In genomic region chr3:47283596-47284364, GRCh38 we compare ENCODE assay signal across 8 cellular contexts. TPM values are rescaled to one million over a fixed set of nuclear protein-coding genes. Genes with fewer than 3 reads are reported as not detected.
DNase-seq lines count a peak whose midpoint lies in the region; ATAC-seq, FAIRE-seq and TF ChIP-seq lines count a peak whose summit lies in the region.

No MANE protein-coding gene starts in this region.

- intact Hi-C loops in CD8-positive, alpha-beta T cell (cut with DNase I, micrococcal nuclease): loop anchor here (2.0 to 10.0 kb wide), 6 partner anchors 191 to 1161 kb away; partner anchors contain the start of genes CCDC51 (in 2 of the 2), SCAP (in 2 of the 2), TMA7 (in 2 of the 2) and ATRIP (in 1 of the 2)
- intact Hi-C loops in psoas muscle (cut with DNase I): loop anchor here (2.0 to 5.0 kb wide), 3 partner anchors 39 to 116 kb away; no protein-coding TSS in a partner anchor

- no peak for TF ChIP-seq CTCF in CD8-positive, alpha-beta T cell (IDR thresholded peaks at IDR 0.05)
- TF ChIP-seq CTCF in psoas muscle (IDR thresholded peaks at IDR 0.05): no peak

- CTCF ChIA-PET in CD8-positive, alpha-beta T cell (lab: Charles Lee): interaction anchor here (2.5 kb wide), 1 partner anchor 119 kb away, joined by 8 read pairs; the partner anchor contains the start of gene SETD2

- peak overlapping the region; percentile 98 for H3K27ac ChIP-seq in CD8-positive, alpha-beta T cell (ENCODE audit: low read depth, low read length)
- H3K27ac ChIP-seq in psoas muscle: peak overlapping the region; percentile 97

- DNase-seq in CD8-positive, alpha-beta T cell: peak in 3 of 7 experiments; percentile 16 to 48 (median 22)
- DNase-seq in LHCN-M2 (ENCODE audit: low read depth): peak; percentile 27
- peak; percentile 10 for DNase-seq in activated T-cell treated with anti-CD3 and anti-CD28 coated beads, Interleukin-2, amount 50 U/mL, for 4 hours
- peak; percentile 30 for DNase-seq in glomerular visceral epithelial cell (ENCODE audit: extremely low spot score)
- peak in 1 of 2 donors; percentile 23 for DNase-seq in psoas muscle
- no peak for DNase-seq in RCC 7860 (ENCODE audit: low spot score)
- no peak for DNase-seq in DMS79 treated with DMSO at 0.1 percent for 48 hours (lab: John Stamatoyannopoulos, UW)

- 32 to 34% (median 33%) methylated on average over 12 of the region's 12 CpGs for WGBS in psoas muscle, 3 donors

- H3K27me3 Mint-ChIP-seq in CD8-positive, alpha-beta T cell (ENCODE audit: low read depth): no peaks in the 10 kb centered on the region
- no peaks in the 10 kb centered on the region for H3K27me3 Mint-ChIP-seq in activated T-cell treated with anti-CD3 and anti-CD28 coated beads, Interleukin-2, amount 50 U/mL, for 4 hours (ENCODE audit: low read depth)

- H3K36me3 ChIP-seq in CD8-positive, alpha-beta T cell (ENCODE audit: insufficient read depth, low read length): peaks cover 7% of the 10 kb centered on the region
- peaks cover 8 to 21% of the 10 kb centered on the region in 2 donors for H3K36me3 ChIP-seq in psoas muscle (ENCODE audit: insufficient read depth in 1 of 2, low read depth in 1 of 2)

- H3K36me3 Mint-ChIP-seq in CD8-positive, alpha-beta T cell: peaks cover 30% of the 10 kb centered on the region
- H3K36me3 Mint-ChIP-seq in activated T-cell treated with anti-CD3 and anti-CD28 coated beads, Interleukin-2, amount 50 U/mL, for 4 hours (ENCODE audit: insufficient read depth): peaks cover 12% of the 10 kb centered on the region

- H3K4me1 ChIP-seq in CD8-positive, alpha-beta T cell (ENCODE audit: insufficient read depth, low read length): peaks cover 32% of the 10 kb centered on the region
- peaks cover 34% of the 10 kb centered on the region for H3K4me1 ChIP-seq in psoas muscle

- no peak for FAIRE-seq in RCC 7860 (lab: Jason Lieb, UNC)

- ATAC-seq in CD8-positive, alpha-beta T cell: no peak
- no peak for ATAC-seq in activated T-cell treated with anti-CD3 and anti-CD28 coated beads, Interleukin-2, amount 50 U/mL, for 4 hours
- no peak for ATAC-seq in psoas muscle
- no peak for ATAC-seq in GM19467 (IDR thresholded peaks at IDR 0.05; ENCODE audit: unreplicated experiment)

- peak overlapping the region; percentile 75 for H3K4me3 ChIP-seq in CD8-positive, alpha-beta T cell (ENCODE audit: low read depth, low read length)
- H3K4me3 ChIP-seq in psoas muscle: peak overlapping the region; percentile 97

- H3K9me3 Mint-ChIP-seq in CD8-positive, alpha-beta T cell: no peaks in the 10 kb centered on the region
- no peaks in the 10 kb centered on the region for H3K9me3 Mint-ChIP-seq in activated T-cell treated with anti-CD3 and anti-CD28 coated beads, Interleukin-2, amount 50 U/mL, for 4 hours

- peak overlapping the region; percentile 99 for H3K27ac Mint-ChIP-seq in CD8-positive, alpha-beta T cell

- H3K9me3 ChIP-seq in CD8-positive, alpha-beta T cell (ENCODE audit: low read length): no peaks in the 10 kb centered on the region
- no peaks in the 10 kb centered on the region for H3K9me3 ChIP-seq in psoas muscle

- peaks cover 42% of the 10 kb centered on the region for H3K4me1 Mint-ChIP-seq in CD8-positive, alpha-beta T cell (ENCODE audit: low read depth)
- peaks cover 39% of the 10 kb centered on the region for H3K4me1 Mint-ChIP-seq in activated T-cell treated with anti-CD3 and anti-CD28 coated beads, Interleukin-2, amount 50 U/mL, for 4 hours (ENCODE audit: low read depth)

- H3K4me3 Mint-ChIP-seq in CD8-positive, alpha-beta T cell: peak overlapping the region; percentile 97
- H3K4me3 Mint-ChIP-seq in activated T-cell treated with anti-CD3 and anti-CD28 coated beads, Interleukin-2, amount 50 U/mL, for 4 hours: peak overlapping the region; percentile 100

- POLR2A ChIA-PET in CD8-positive, alpha-beta T cell (lab: Charles Lee): no interaction called here

- H3K27me3 ChIP-seq in CD8-positive, alpha-beta T cell (ENCODE audit: insufficient read depth, low read length): no peaks in the 10 kb centered on the region
- no peaks in the 10 kb centered on the region for H3K27me3 ChIP-seq in psoas muscle (ENCODE audit: insufficient read depth in 3 of 3, low read length in 2 of 3)

RNA-seq across cellular contexts. Expression of gene KLHL18, which starts 1.0 kb away (rescaled TPM):
- total RNA-seq in CD8-positive, alpha-beta T cell: 10 to 100 TPM; 61.6 to 62.8 TPM
- total RNA-seq in LHCN-M2 (2014; rRNA removed): 18.3 and 21.5 TPM in 2 replicates
- 34.7 TPM for polyA plus RNA-seq in LHCN-M2 (2012)
- 10 to 100 TPM; 48.8 to 55.0 (median 52.4) TPM for total RNA-seq in activated T-cell treated with anti-CD3 and anti-CD28 coated beads, Interleukin-2, amount 50 U/mL, for 4 hours
- 10 to 100 TPM; 44.2 to 68.7 (median 53.8) TPM for total RNA-seq in psoas muscle
- 100 to 1,000 TPM; 129 to 170 (median 162) TPM for polyA plus RNA-seq in psoas muscle

RNA-seq across cellular contexts. Expression of gene KIF9, which starts 1.2 kb away (rescaled TPM):
- 10 to 100 TPM; 11.7 to 12.2 TPM for total RNA-seq in CD8-positive, alpha-beta T cell
- total RNA-seq in LHCN-M2 (2014; rRNA removed) (2.2 and 5.7 TPM in 2 replicates), psoas muscle (1 to 10 TPM; 3.5 to 5.9 (median 4.4) TPM)
- polyA plus RNA-seq in LHCN-M2 (2012): 6.5 TPM
- 1 to 10 TPM; 3.2 to 4.8 (median 4.1) TPM for total RNA-seq in activated T-cell treated with anti-CD3 and anti-CD28 coated beads, Interleukin-2, amount 50 U/mL, for 4 hours
- polyA plus RNA-seq in psoas muscle: 10 to 100 TPM in 2 of 3 donors, 1 to 10 TPM in 1; 7.7 to 15.5 (median 11.7) TPM

Comparison
In these comparisons a context has a peak if more than half of its experiments do, and no peak if none do; other contexts are left out.
1. DNase-seq: peak in LHCN-M2 (single experiment), activated T-cell treated with anti-CD3 and anti-CD28 coated beads, Interleukin-2, amount 50 U/mL, for 4 hours (single experiment) and glomerular visceral epithelial cell (single experiment); none in RCC 7860 (single experiment) and DMS79 treated with DMSO at 0.1 percent for 48 hours (single experiment).